In genomic region chr12:105331805-105332251, GRCh38 we compare ENCODE assay signal across 8 cellular contexts.
DNase-seq lines count a peak whose midpoint lies in the region; ATAC-seq and TF ChIP-seq lines count a peak whose summit lies in the region.

No MANE protein-coding gene starts in this region.

- peak overlapping the region; percentile 51 to 85 for H3K27ac Mint-ChIP-seq in stimulated activated naive CD8-positive, alpha-beta T cell treated with anti-CD3 and anti-CD28 coated beads, Interleukin-15, amount 100 ng/mL, for 72 hours

- peaks cover 66% of the 10 kb centered on the region for H3K4me1 Mint-ChIP-seq in stimulated activated naive CD8-positive, alpha-beta T cell treated with anti-CD3 and anti-CD28 coated beads, Interleukin-15, amount 100 ng/mL, for 72 hours

- H3K9me3 Mint-ChIP-seq in stimulated activated naive CD8-positive, alpha-beta T cell treated with anti-CD3 and anti-CD28 coated beads, Interleukin-15, amount 100 ng/mL, for 72 hours, result no peaks in the 10 kb centered on the region

- H3K4me3 Mint-ChIP-seq in stimulated activated naive CD8-positive, alpha-beta T cell treated with anti-CD3 and anti-CD28 coated beads, Interleukin-15, amount 100 ng/mL, for 72 hours, result peak overlapping the region; percentile 77 to 85

- H3K27me3 Mint-ChIP-seq in stimulated activated naive CD8-positive, alpha-beta T cell treated with anti-CD3 and anti-CD28 coated beads, Interleukin-15, amount 100 ng/mL, for 72 hours, result no peaks in the 10 kb centered on the region

- TF ChIP-seq CTCF in WI38 (IDR thresholded peaks at IDR 0.05; ENCODE audit: low read depth, low read length) (no peak), fibroblast of pulmonary artery (IDR thresholded peaks at IDR 0.05; ENCODE audit: low read length, missing control alignments) (no peak)

- ATAC-seq in stimulated activated naive CD8-positive, alpha-beta T cell treated with anti-CD3 and anti-CD28 coated beads, Interleukin-15, amount 100 ng/mL, for 72 hours, result peak; percentile 36
- no peak for ATAC-seq in GM18867 (IDR thresholded peaks at IDR 0.05; ENCODE audit: unreplicated experiment)

- H3K4me3 ChIP-seq in WI38 (ENCODE audit: low read depth, low read length), result peak overlapping the region; percentile 83
- H3K4me3 ChIP-seq in fibroblast of pulmonary artery (replicated peaks; ENCODE audit: low read depth, low read length), result peak overlapping the region; percentile 68

- peak; percentile 27 for DNase-seq in activated gamma-delta T cell treated with Interleukin-2 at 50 U/mL for 16 hours
- no peak for DNase-seq in activated gamma-delta T cell (lab: John Stamatoyannopoulos, UW)
- DNase-seq in fibroblast of pulmonary artery (ENCODE audit: low read depth), result no peak
- peak; percentile 43 to 62 for DNase-seq in stimulated activated naive CD8-positive, alpha-beta T cell treated with anti-CD3 and anti-CD28 coated beads, Interleukin-15, amount 100 ng/mL, for 72 hours
- no peak for DNase-seq in SKM-1 (lab: John Stamatoyannopoulos, UW; ENCODE audit: unreplicated experiment)
- no peak for DNase-seq in CD1c-positive myeloid dendritic cell (ENCODE audit: extremely low spot score)

Comparison
In these comparisons a context has a peak if more than half of its experiments do, and no peak if none do; other contexts are left out.
1. DNase-seq: peak in activated gamma-delta T cell treated with Interleukin-2 at 50 U/mL for 16 hours (single experiment) and stimulated activated naive CD8-positive, alpha-beta T cell treated with anti-CD3 and anti-CD28 coated beads, Interleukin-15, amount 100 ng/mL, for 72 hours (2 of 2); none in activated gamma-delta T cell (single experiment), fibroblast of pulmonary artery (single experiment), SKM-1 (single experiment) and CD1c-positive myeloid dendritic cell (single experiment).